ENCODE assay signal across 1 cellular context in the genomic region with DNA sequence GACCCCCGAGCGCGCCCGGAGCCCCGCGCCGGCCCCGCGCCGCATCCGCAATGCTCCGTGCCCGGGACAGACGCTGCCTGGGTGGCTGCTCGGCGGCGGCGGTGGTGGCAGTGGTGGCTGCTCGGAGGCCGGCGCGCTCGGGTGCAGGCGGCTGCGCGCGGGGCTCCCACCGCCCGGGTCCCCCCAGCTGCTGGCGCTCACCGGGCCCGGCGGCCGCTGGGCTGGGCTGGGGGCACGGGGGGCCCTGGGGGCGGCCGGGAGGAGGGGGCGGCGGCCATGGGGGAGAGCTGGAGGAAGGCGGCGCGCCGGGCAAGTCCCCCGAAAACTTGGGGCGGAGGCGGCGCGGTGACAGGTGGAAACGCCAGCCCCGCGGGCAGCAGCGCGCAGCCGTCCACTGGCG.
TF ChIP-seq lines count a peak whose summit lies in the region.

No MANE protein-coding gene starts in this region.

TF ChIP-seq in GM23338, 12 proteins besides CTCF, POLR2A, EP300 and RAD21 (continued from another document):
- TF ChIP-seq, protein P1, sequence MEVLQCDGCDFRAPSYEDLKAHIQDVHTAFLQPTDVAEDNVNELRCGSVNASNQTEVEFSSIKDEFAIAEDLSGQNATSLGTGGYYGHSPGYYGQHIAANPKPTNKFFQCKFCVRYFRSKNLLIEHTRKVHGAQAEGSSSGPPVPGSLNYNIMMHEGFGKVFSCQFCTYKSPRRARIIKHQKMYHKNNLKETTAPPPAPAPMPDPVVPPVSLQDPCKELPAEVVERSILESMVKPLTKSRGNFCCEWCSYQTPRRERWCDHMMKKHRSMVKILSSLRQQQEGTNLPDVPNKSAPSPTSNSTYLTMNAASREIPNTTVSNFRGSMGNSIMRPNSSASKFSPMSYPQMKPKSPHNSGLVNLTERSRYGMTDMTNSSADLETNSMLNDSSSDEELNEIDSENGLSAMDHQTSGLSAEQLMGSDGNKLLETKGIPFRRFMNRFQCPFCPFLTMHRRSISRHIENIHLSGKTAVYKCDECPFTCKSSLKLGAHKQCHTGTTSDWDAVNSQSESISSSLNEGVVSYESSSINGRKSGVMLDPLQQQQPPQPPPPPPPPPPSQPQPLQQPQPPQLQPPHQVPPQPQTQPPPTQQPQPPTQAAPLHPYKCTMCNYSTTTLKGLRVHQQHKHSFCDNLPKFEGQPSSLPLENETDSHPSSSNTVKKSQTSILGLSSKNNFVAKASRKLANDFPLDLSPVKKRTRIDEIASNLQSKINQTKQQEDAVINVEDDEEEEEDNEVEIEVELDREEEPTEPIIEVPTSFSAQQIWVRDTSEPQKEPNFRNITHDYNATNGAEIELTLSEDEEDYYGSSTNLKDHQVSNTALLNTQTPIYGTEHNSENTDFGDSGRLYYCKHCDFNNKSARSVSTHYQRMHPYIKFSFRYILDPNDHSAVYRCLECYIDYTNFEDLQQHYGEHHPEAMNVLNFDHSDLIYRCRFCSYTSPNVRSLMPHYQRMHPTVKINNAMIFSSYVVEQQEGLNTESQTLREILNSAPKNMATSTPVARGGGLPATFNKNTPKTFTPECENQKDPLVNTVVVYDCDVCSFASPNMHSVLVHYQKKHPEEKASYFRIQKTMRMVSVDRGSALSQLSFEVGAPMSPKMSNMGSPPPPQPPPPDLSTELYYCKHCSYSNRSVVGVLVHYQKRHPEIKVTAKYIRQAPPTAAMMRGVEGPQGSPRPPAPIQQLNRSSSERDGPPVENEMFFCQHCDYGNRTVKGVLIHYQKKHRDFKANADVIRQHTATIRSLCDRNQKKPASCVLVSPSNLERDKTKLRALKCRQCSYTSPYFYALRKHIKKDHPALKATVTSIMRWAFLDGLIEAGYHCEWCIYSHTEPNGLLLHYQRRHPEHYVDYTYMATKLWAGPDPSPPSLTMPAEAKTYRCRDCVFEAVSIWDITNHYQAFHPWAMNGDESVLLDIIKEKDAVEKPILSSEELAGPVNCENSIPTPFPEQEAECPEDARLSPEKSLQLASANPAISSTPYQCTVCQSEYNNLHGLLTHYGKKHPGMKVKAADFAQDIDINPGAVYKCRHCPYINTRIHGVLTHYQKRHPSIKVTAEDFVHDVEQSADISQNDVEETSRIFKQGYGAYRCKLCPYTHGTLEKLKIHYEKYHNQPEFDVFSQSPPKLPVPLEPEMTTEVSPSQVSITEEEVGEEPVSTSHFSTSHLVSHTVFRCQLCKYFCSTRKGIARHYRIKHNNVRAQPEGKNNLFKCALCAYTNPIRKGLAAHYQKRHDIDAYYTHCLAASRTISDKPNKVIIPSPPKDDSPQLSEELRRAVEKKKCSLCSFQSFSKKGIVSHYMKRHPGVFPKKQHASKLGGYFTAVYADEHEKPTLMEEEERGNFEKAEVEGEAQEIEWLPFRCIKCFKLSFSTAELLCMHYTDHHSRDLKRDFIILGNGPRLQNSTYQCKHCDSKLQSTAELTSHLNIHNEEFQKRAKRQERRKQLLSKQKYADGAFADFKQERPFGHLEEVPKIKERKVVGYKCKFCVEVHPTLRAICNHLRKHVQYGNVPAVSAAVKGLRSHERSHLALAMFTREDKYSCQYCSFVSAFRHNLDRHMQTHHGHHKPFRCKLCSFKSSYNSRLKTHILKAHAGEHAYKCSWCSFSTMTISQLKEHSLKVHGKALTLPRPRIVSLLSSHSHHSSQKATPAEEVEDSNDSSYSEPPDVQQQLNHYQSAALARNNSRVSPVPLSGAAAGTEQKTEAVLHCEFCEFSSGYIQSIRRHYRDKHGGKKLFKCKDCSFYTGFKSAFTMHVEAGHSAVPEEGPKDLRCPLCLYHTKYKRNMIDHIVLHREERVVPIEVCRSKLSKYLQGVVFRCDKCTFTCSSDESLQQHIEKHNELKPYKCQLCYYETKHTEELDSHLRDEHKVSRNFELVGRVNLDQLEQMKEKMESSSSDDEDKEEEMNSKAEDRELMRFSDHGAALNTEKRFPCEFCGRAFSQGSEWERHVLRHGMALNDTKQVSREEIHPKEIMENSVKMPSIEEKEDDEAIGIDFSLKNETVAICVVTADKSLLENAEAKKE (CRISPR knock-in tag; IDR thresholded peaks at IDR 0.05), result no peak
TF ChIP-seq in GM23338: peak in this region for 0.
